In the genomic region with DNA sequence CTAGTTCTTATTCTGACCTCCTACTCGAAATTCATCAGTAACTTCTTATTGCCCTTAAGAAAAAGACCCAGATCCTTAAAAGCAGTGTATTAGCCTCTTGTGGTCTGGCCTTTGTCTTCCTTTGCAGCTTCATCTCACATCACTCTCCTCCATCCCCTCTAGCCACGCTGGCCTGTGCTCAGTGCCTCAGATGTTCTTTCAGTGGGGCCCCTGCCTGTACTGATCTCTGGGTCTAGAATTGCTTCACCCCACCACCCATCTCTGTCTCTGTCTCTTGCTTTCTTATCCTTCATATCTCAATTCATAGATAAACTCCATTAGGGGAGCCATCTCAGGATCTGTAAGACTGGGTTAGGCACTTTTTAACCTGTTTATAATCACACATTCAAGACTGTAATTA, we compare ENCODE assay signal across 19 cellular contexts.
"Had no signal": no experiment of that assay in that cellular context is flagged by ENCODE, and none has a peak within 500 bp of the region (broad histone marks: within the 10 kb centered on the region; RNA-seq: fewer than 3 reads in every experiment).

No MANE protein-coding gene starts in this region.

- H3K9me3 ChIP-seq: ascending aorta, right lobe of liver had no signal

- H3K4me3 ChIP-seq: ascending aorta, cardiac muscle cell, coronary artery, psoas muscle, right lobe of liver had no signal

- H3K4me1 ChIP-seq: ascending aorta, psoas muscle, right lobe of liver had no signal

- H3K4me3 Mint-ChIP-seq: activated CD4-positive, alpha-beta memory T cell treated with anti-CD3 and anti-CD28 coated beads for 36 hours; activated naive CD8-positive, alpha-beta T cell; activated T-cell treated with anti-CD3 and anti-CD28 coated beads, Interleukin-2, amount 50 U/mL, for 4 hours; immature natural killer cell; natural killer cell treated with Interleukin-12 subunit alpha and Interleukin-12 subunit beta and Interleukin-15 and Interleukin-18, amount 100 ng/mL, for 72 hours had no signal

- ATAC-seq: activated T-cell treated with anti-CD3 and anti-CD28 coated beads, Interleukin-2, amount 50 U/mL, for 4 hours; left colon; natural killer cell treated with Interleukin-12 subunit alpha and Interleukin-12 subunit beta and Interleukin-15 and Interleukin-18, amount 100 ng/mL, for 72 hours; psoas muscle; right lobe of liver had no signal

- H3K27ac Mint-ChIP-seq: activated CD4-positive, alpha-beta memory T cell treated with anti-CD3 and anti-CD28 coated beads for 36 hours; activated naive CD8-positive, alpha-beta T cell; immature natural killer cell; natural killer cell treated with Interleukin-12 subunit alpha and Interleukin-12 subunit beta and Interleukin-15 and Interleukin-18, amount 100 ng/mL, for 72 hours had no signal

- H3K36me3 Mint-ChIP-seq: activated CD4-positive, alpha-beta memory T cell treated with anti-CD3 and anti-CD28 coated beads for 36 hours; activated naive CD8-positive, alpha-beta T cell had no signal

- DNase-seq: activated CD4-positive, alpha-beta memory T cell treated with anti-CD3 and anti-CD28 coated beads for 36 hours; activated CD4-positive, CD25-positive, alpha-beta regulatory T cell treated with anti-CD3 and anti-CD28 coated beads, Interleukin-2, amount 50 U/mL, for 72 hours; activated effector memory CD4-positive, alpha-beta T cell treated with anti-CD3 and anti-CD28 coated beads, Interleukin-2, amount 50 U/mL, for 16 hours; activated T-cell treated with anti-CD3 and anti-CD28 coated beads, Interleukin-2, amount 50 U/mL, for 4 hours; effector CD4-positive, alpha-beta T cell; immature natural killer cell; left colon; occipital lobe; psoas muscle; right lobe of liver; stimulated activated CD4-positive, alpha-beta T cell treated with anti-CD3 and anti-CD28 coated beads, Interleukin-12 subunit alpha, Interleukin-12 subunit beta, amount 100 ng/mL, for 4 hours; stimulated activated CD4-positive, alpha-beta T cell treated with anti-CD3 and anti-CD28 coated beads, Interleukin-2, amount 100 ng/mL, for 48 hours; stimulated activated naive CD4-positive, alpha-beta T cell treated with Interleukin-2 at 50 U/mL for 16 hours; T-helper 9 cell had no signal

- H3K27me3 ChIP-seq: ascending aorta, cardiac muscle cell, right lobe of liver had no signal

- H3K27ac ChIP-seq: ascending aorta, cardiac muscle cell, coronary artery, psoas muscle, right lobe of liver had no signal

- H3K27me3 Mint-ChIP-seq: activated CD4-positive, alpha-beta memory T cell treated with anti-CD3 and anti-CD28 coated beads for 36 hours; activated naive CD8-positive, alpha-beta T cell; natural killer cell treated with Interleukin-12 subunit alpha and Interleukin-12 subunit beta and Interleukin-15 and Interleukin-18, amount 100 ng/mL, for 72 hours had no signal

- H3K36me3 ChIP-seq: ascending aorta, cardiac muscle cell, right lobe of liver had no signal
